In genomic region chr19:38596057-38596981, GRCh38 we compare ENCODE assay signal across 8 cellular contexts. TPM values are rescaled to one million over a fixed set of nuclear protein-coding genes. Genes with fewer than 3 reads are reported as not detected.
DNase-seq lines count a peak whose midpoint lies in the region; ATAC-seq, FAIRE-seq and TF ChIP-seq lines count a peak whose summit lies in the region.

No MANE protein-coding gene starts in this region.

- no peak overlapping the region for H4K8ac ChIP-seq in mesendoderm (ENCODE audit: low read depth, low read length)

- no peak overlapping the region for H2AFZ ChIP-seq in GM12878 (ENCODE audit: control insufficient read depth, low read depth, low read length)

- H3K56ac ChIP-seq in mesendoderm (ENCODE audit: low read length) = peak overlapping the region; percentile 83

- H3K79me1 ChIP-seq in mesendoderm (ENCODE audit: low read length) = no peaks in the 10 kb centered on the region

- CTCF ChIA-PET in GM12878 (lab: Yijun Ruan, JAX) = no interaction called here

- peak; percentile 11 for DNase-seq in EH (ENCODE audit: low read depth)
- DNase-seq in NCI-H2196 (lab: John Stamatoyannopoulos, UW; ENCODE audit: unreplicated experiment) = peak; percentile 86
- no peak for DNase-seq in GM12878 (ENCODE audit: low read depth, low spot score)
- DNase-seq in mesendoderm = peak; percentile 91
- no peak for DNase-seq in NOMO-1 treated with DMSO at 0.1 percent for 48 hours (lab: John Stamatoyannopoulos, UW; ENCODE audit: unreplicated experiment)

- H2BK5ac ChIP-seq in mesendoderm (ENCODE audit: low read length) = no peak overlapping the region

- POLR2A ChIA-PET in GM12878 (lab: Charles Lee) = interaction anchor here (1.0 to 1.2 kb wide), 2 partner anchors 21 to 32 kb away, joined by 4 to 5 read pairs; no protein-coding TSS in a partner anchor

- H4K5ac ChIP-seq in mesendoderm (ENCODE audit: low read length) = no peak overlapping the region

- no peak overlapping the region for H2BK15ac ChIP-seq in mesendoderm (replicated peaks; ENCODE audit: low read depth)

- RAD21 ChIA-PET in GM12878 (lab: Charles Lee; ENCODE audit: unreplicated experiment) = interaction anchor here (0.6 kb wide), 1 partner anchor 83 kb away, joined by 3 read pairs; no protein-coding TSS in a partner anchor

- no peaks in the 10 kb centered on the region for H4K20me1 ChIP-seq in GM12878 (ENCODE audit: control insufficient read depth, insufficient read depth)

- no peak overlapping the region for H3K4ac ChIP-seq in mesendoderm (ENCODE audit: low read depth, low read length)

- in situ Hi-C loops in GM12878 (cut with MboI) = no loop called here

- TF ChIP-seq EP300 in GM12878 (IDR thresholded peaks at IDR 0.05; ENCODE audit: borderline replicate concordance in 1 of 2, control insufficient read depth in 1 of 2, low read depth in 2 of 2, low read length in 2 of 2) = no peak

- H3K23ac ChIP-seq in mesendoderm (ENCODE audit: low read length) = no peak overlapping the region

- H3K27ac ChIP-seq in GM12878 (ENCODE audit: control insufficient read depth, insufficient read depth) = no peak overlapping the region
- no peak overlapping the region for H3K27ac ChIP-seq in mesendoderm (ENCODE audit: low read depth, low read length)

- H3K79me2 ChIP-seq in GM12878 (ENCODE audit: control insufficient read depth, insufficient read depth, low read length) = no peaks in the 10 kb centered on the region
- no peaks in the 10 kb centered on the region for H3K79me2 ChIP-seq in mesendoderm (ENCODE audit: control insufficient read depth, insufficient read depth, low read length)

- peak; percentile 36; the same call in 2 of the 3 replicates for ATAC-seq in GM12878
- no peak for ATAC-seq in GM21737 (IDR thresholded peaks at IDR 0.05; ENCODE audit: unreplicated experiment)
- ATAC-seq in HG03280 (IDR thresholded peaks at IDR 0.05; ENCODE audit: unreplicated experiment) = no peak
- ATAC-seq in HG03432 (IDR thresholded peaks at IDR 0.05; ENCODE audit: unreplicated experiment) = no peak

- no TSS peak for BruUV-seq in GM12878 (replicated peaks; lab: Mats Ljungman, UMichigan)

- H3K4me1 ChIP-seq in GM12878 (ENCODE audit: control insufficient read depth, insufficient read depth, low read length) (no peaks in the 10 kb centered on the region), mesendoderm (ENCODE audit: control insufficient read depth, low read depth, low read length) (no peaks in the 10 kb centered on the region)

- H3K9ac ChIP-seq in GM12878 (ENCODE audit: control insufficient read depth, insufficient read depth, low read length) (no peak overlapping the region), mesendoderm (ENCODE audit: low read length) (peak overlapping the region; percentile 44)

- FAIRE-seq in GM12878 (lab: Jason Lieb, UNC) = no peak

- H3K9me3 ChIP-seq in GM12878 (replicated peaks; ENCODE audit: control insufficient read depth, insufficient read depth, low read length) = no peaks in the 10 kb centered on the region

- 96% methylated on average over 54 of the region's 55 CpGs for WGBS in GM12878 (ENCODE audit: insufficient coverage, insufficient replicate concordance, low lambda C conversion rate, missing lambda C conversion rate)
- no CpG with 5 or more reads among the region's 55 CpGs for WGBS in mesendoderm (ENCODE audit: extremely low coverage, insufficient coverage, low lambda C conversion rate)

- SMC1A ChIA-PET in GM12878 (lab: Charles Lee; ENCODE audit: uncharacterized antibody, unreplicated experiment) = no interaction called here

- H3K36me3 ChIP-seq in GM12878 (ENCODE audit: control insufficient read depth in 2 of 2, insufficient read depth in 2 of 2, low read length in 1 of 2) = peaks cover 20 to 27% of the 10 kb centered on the region in 2 experiments; a peak in 3 of 4 replicates
- H3K36me3 ChIP-seq in mesendoderm (ENCODE audit: control insufficient read depth, insufficient read depth, low read length) = no peaks in the 10 kb centered on the region

- intact Hi-C loops in GM12878 (cut with micrococcal nuclease; ENCODE audit: unreplicated experiment) = no loop called here

- TF ChIP-seq POLR2A in GM12878 (IDR thresholded peaks at IDR 0.05; ENCODE audit: low read depth, low read length) = no peak

- no peak for TF ChIP-seq CTCF in GM12878 (IDR thresholded peaks at IDR 0.05 in 2 of 3, conservative IDR thresholded peaks at IDR 0.05 in 1 of 3; ENCODE audit: control insufficient read depth in 2 of 3, extremely low read depth in 1 of 3, insufficient read depth in 1 of 3, low read depth in 3 of 3, low read length in 3 of 3)

- no peak for TF ChIP-seq RAD21 in GM12878 (IDR thresholded peaks at IDR 0.05; ENCODE audit: insufficient read depth, low read depth, low read length)

- H2AK5ac ChIP-seq in mesendoderm (ENCODE audit: low read length) = no peak overlapping the region

- H3K4me2 ChIP-seq in GM12878 (ENCODE audit: control insufficient read depth, insufficient read depth) (no peak overlapping the region), mesendoderm (ENCODE audit: low read length) (peak overlapping the region; percentile 87)

- H3K4me3 ChIP-seq in GM12878 = no peak overlapping the region
- peak overlapping the region; percentile 49 for H3K4me3 ChIP-seq in mesendoderm (ENCODE audit: low read length)

- no peak overlapping the region for H3K18ac ChIP-seq in mesendoderm (ENCODE audit: low read length)

- no peak overlapping the region for H2BK120ac ChIP-seq in mesendoderm (ENCODE audit: low read depth, low read length)

- no peaks in the 10 kb centered on the region for H3K27me3 ChIP-seq in GM12878 (replicated peaks in 1 of 2; ENCODE audit: control insufficient read depth in 2 of 2, insufficient read depth in 2 of 2, low read length in 1 of 2)
- no peaks in the 10 kb centered on the region for H3K27me3 ChIP-seq in mesendoderm (ENCODE audit: insufficient read depth, low read length, poor library complexity)

TF ChIP-seq in GM12878, 131 proteins besides CTCF, POLR2A, EP300 and RAD21 (continues in another document):
- TF ChIP-seq SIN3A (IDR thresholded peaks at IDR 0.05; ENCODE audit: low read depth, low read length) (no peak), POLR2AphosphoS2 (IDR thresholded peaks at IDR 0.05; ENCODE audit: low read depth, low read length) (0 out of 2 replicates have a peak, but pooled peaks have one; percentile 32)

RNA-seq across cellular contexts. Expression of gene MAP4K1, which starts 21.4 kb away (rescaled TPM):
- total RNA-seq in GM12878 (2013; cell fraction: nucleolus; rRNA removed) = 240 and 254 TPM in 2 replicates
- total RNA-seq in GM12878 (2014; rRNA removed) (107 and 123 TPM in 2 replicates), GM12878 (2014; rRNA removed; fragmentation: Illumina TruSeq; extraction: Trizol) (58.1 and 72.6 TPM in 2 replicates), GM12878 (2021) (294 and 306 TPM in 2 replicates)
- 90.5 TPM for polyA plus RNA-seq in GM12878 (2011; ENCODE audit: low read depth)
- polyA plus RNA-seq in GM12878 (2011; rRNA removed) (95.5 and 243 TPM in 2 replicates), GM12878 (2014; fragmentation: Illumina TruSeq; extraction: Trizol) (122 and 157 TPM in 2 replicates), GM12878 (2014; fragmentation: Nextera tagmentation; extraction: Ambion mirVana) (10 to 100 TPM; 39.2 to 92.6 TPM), GM12878 (2014; rRNA removed) (117 and 145 TPM in 2 replicates), GM12878 (2016; fragmentation: Nextera tagmentation; extraction: Ambion mirVana) (100 to 1,000 TPM; 220 to 263 TPM)
- 202 and 251 TPM in 2 replicates for polyA plus RNA-seq in GM12878 (2011; cell fraction: cytosol; rRNA removed)
- polyA plus RNA-seq in GM12878 (2011; cell fraction: nucleus; rRNA removed) = 631 and 739 TPM in 2 replicates
- polyA plus RNA-seq in GM12878 (2012) = 149 and 285 TPM in 2 replicates
- polyA minus RNA-seq in GM12878 (2011; rRNA and poly(A)+ RNA removed) = 132 and 137 TPM in 2 replicates
- polyA minus RNA-seq in GM12878 (2011; cell fraction: cytosol; rRNA and poly(A)+ RNA removed) = 101 and 112 TPM in 2 replicates
- polyA minus RNA-seq in GM12878 (2011; cell fraction: nucleus; rRNA and poly(A)+ RNA removed) = 127 and 184 TPM in 2 replicates
- 9.1 TPM for polyA plus RNA-seq in mesendoderm (2013, experiment 1 of 2)
- 8.6 TPM for polyA plus RNA-seq in mesendoderm (2013, experiment 2 of 2)

RNA-seq across cellular contexts. Expression of gene EIF3K, which starts 22.7 kb away (rescaled TPM):
- 94.4 and 105 TPM in 2 replicates for total RNA-seq in GM12878 (2013; cell fraction: nucleolus; rRNA removed)
- 454 and 468 TPM in 2 replicates for total RNA-seq in GM12878 (2014; rRNA removed)
- 344 and 358 TPM in 2 replicates for total RNA-seq in GM12878 (2014; rRNA removed; fragmentation: Illumina TruSeq; extraction: Trizol)
- total RNA-seq in GM12878 (2021) = 378 and 384 TPM in 2 replicates
- polyA plus RNA-seq in GM12878 (2011; ENCODE audit: low read depth) = 241 TPM
- 156 and 330 TPM in 2 replicates for polyA plus RNA-seq in GM12878 (2011; rRNA removed)
- 865 and 965 TPM in 2 replicates for polyA plus RNA-seq in GM12878 (2011; cell fraction: cytosol; rRNA removed)
- 352 and 437 TPM in 2 replicates for polyA plus RNA-seq in GM12878 (2011; cell fraction: nucleus; rRNA removed)
- 356 and 358 TPM in 2 replicates for polyA plus RNA-seq in GM12878 (2012)
- polyA plus RNA-seq in GM12878 (2014; fragmentation: Illumina TruSeq; extraction: Trizol) = 862 and 927 TPM in 2 replicates
- polyA plus RNA-seq in GM12878 (2014; fragmentation: Nextera tagmentation; extraction: Ambion mirVana) = 100 to 1,000 TPM; 715 to 863 TPM
- polyA plus RNA-seq in GM12878 (2014; rRNA removed) = 515 and 596 TPM in 2 replicates
- 100 to 1,000 TPM; 393 to 403 TPM for polyA plus RNA-seq in GM12878 (2016; fragmentation: Nextera tagmentation; extraction: Ambion mirVana)
- polyA minus RNA-seq in GM12878 (2011; rRNA and poly(A)+ RNA removed) = 377 and 421 TPM in 2 replicates
- 139 and 152 TPM in 2 replicates for polyA minus RNA-seq in GM12878 (2011; cell fraction: cytosol; rRNA and poly(A)+ RNA removed)
- 57.3 and 75.5 TPM in 2 replicates for polyA minus RNA-seq in GM12878 (2011; cell fraction: nucleus; rRNA and poly(A)+ RNA removed)
- polyA plus RNA-seq in mesendoderm (2013, experiment 1 of 2) = 422 TPM
- 421 TPM for polyA plus RNA-seq in mesendoderm (2013, experiment 2 of 2)

RNA-seq across cellular contexts. Expression of gene ACTN4, which starts 51.1 kb away (rescaled TPM):
- 94.9 and 116 TPM in 2 replicates for total RNA-seq in GM12878 (2013; cell fraction: nucleolus; rRNA removed)
- 131 and 173 TPM in 2 replicates for total RNA-seq in GM12878 (2014; rRNA removed)
- 26.9 and 30.4 TPM in 2 replicates for total RNA-seq in GM12878 (2014; rRNA removed; fragmentation: Illumina TruSeq; extraction: Trizol)
- total RNA-seq in GM12878 (2021) = 278 and 293 TPM in 2 replicates
- polyA plus RNA-seq in GM12878 (2011; ENCODE audit: low read depth) = 84.3 TPM
- polyA plus RNA-seq in GM12878 (2011; rRNA removed) = 40.0 and 127 TPM in 2 replicates
- 71.1 and 76.5 TPM in 2 replicates for polyA plus RNA-seq in GM12878 (2011; cell fraction: cytosol; rRNA removed)
- 300 and 637 TPM in 2 replicates for polyA plus RNA-seq in GM12878 (2011; cell fraction: nucleus; rRNA removed)
- polyA plus RNA-seq in GM12878 (2012) = 113 and 154 TPM in 2 replicates
- 99.2 and 135 TPM in 2 replicates for polyA plus RNA-seq in GM12878 (2014; fragmentation: Illumina TruSeq; extraction: Trizol)
- 1 to 10 TPM; 2.4 to 6.7 TPM for polyA plus RNA-seq in GM12878 (2014; fragmentation: Nextera tagmentation; extraction: Ambion mirVana)
- 123 and 187 TPM in 2 replicates for polyA plus RNA-seq in GM12878 (2014; rRNA removed)
- polyA plus RNA-seq in GM12878 (2016; fragmentation: Nextera tagmentation; extraction: Ambion mirVana) = 10 to 100 TPM; 37.9 to 45.7 TPM
- 59.8 and 89.6 TPM in 2 replicates for polyA minus RNA-seq in GM12878 (2011; rRNA and poly(A)+ RNA removed)
- 39.3 and 47.6 TPM in 2 replicates for polyA minus RNA-seq in GM12878 (2011; cell fraction: cytosol; rRNA and poly(A)+ RNA removed)
- polyA minus RNA-seq in GM12878 (2011; cell fraction: nucleus; rRNA and poly(A)+ RNA removed) = 27.4 and 67.4 TPM in 2 replicates
- polyA plus RNA-seq in mesendoderm (2013, experiment 1 of 2) = 294 TPM
- polyA plus RNA-seq in mesendoderm (2013, experiment 2 of 2) = 302 TPM

Comparison
In these comparisons a context has a peak if more than half of its experiments do, and no peak if none do; other contexts are left out.
1. DNase-seq: peak in EH (single experiment), NCI-H2196 (single experiment) and mesendoderm (single experiment); none in GM12878 (single experiment) and NOMO-1 treated with DMSO at 0.1 percent for 48 hours (single experiment).